ENCODE assay signal across 17 cellular contexts in genomic region chr2:215684448-215685217, GRCh38.
DNase-seq lines count a peak whose midpoint lies in the region; ATAC-seq and TF ChIP-seq lines count a peak whose summit lies in the region.
"Had no signal": no experiment of that assay in that cellular context is flagged by ENCODE, and none has a peak within 500 bp of the region (broad histone marks: within the 10 kb centered on the region; RNA-seq: fewer than 3 reads in every experiment).

No MANE protein-coding gene starts in this region.

- peak overlapping the region in 10 of 11 experiments; percentile 21 to 98 (median 92); a peak in 17 of 22 replicates for H3K27ac ChIP-seq in BLaER1 treated with 17β-estradiol and CSF1 and Interleukin-3, amounts not matched to agents 10 nM and 100 nM
- H3K27ac ChIP-seq in PC-3 (ENCODE audit: low read length) = peak overlapping the region; percentile 34

- H3K4me3 Mint-ChIP-seq in activated CD4-positive, alpha-beta memory T cell treated with anti-CD3 and anti-CD28 coated beads, Interleukin-2, amount 10 ng/mL, durations not matched to agents 7 days and 5 days = no peak overlapping the region
- H3K4me3 Mint-ChIP-seq: activated T-cell treated with anti-CD3 and anti-CD28 coated beads, Interleukin-2, amount 50 U/mL, for 72 hours; memory B cell; stimulated activated naive B cell treated with anti-CD40 and anti-IgM and Interleukin-4, amounts not matched to agents 10 μg/mL and 1 μg/mL and 100 μg/mL, for 72 hours; T-helper 2 cell treated with Interferon-gamma antibody and Interleukin-4, amounts not matched to agents 5 μg/mL and 100 μg/mL, for 36 hours had no signal

- no peak overlapping the region for H3K4me3 ChIP-seq in BLaER1 treated with 17β-estradiol and CSF1 and Interleukin-3, amounts not matched to agents 10 nM and 100 nM
- no peak overlapping the region for H3K4me3 ChIP-seq in PC-3 (ENCODE audit: low read length)
- H3K4me3 ChIP-seq in mucosa of descending colon = no peak overlapping the region

- H3F3A ChIP-seq in PC-3 (ENCODE audit: low read length, unreplicated experiment) = no peaks in the 10 kb centered on the region

- POLR2A ChIA-PET in PC-3 (lab: Charles Lee; ENCODE audit: unreplicated experiment) = no interaction called here
- POLR2A ChIA-PET in activated CD4-positive, alpha-beta memory T cell treated with anti-CD3 and anti-CD28 coated beads, Interleukin-2, amount 10 ng/mL, durations not matched to agents 7 days and 5 days (lab: Charles Lee) = no interaction called here

- H3K4me1 Mint-ChIP-seq in activated CD4-positive, alpha-beta memory T cell treated with anti-CD3 and anti-CD28 coated beads, Interleukin-2, amount 10 ng/mL, durations not matched to agents 7 days and 5 days = peaks cover 16% of the 10 kb centered on the region
- H3K4me1 Mint-ChIP-seq: memory B cell had no signal

- H3K27ac Mint-ChIP-seq in activated CD4-positive, alpha-beta memory T cell treated with anti-CD3 and anti-CD28 coated beads, Interleukin-2, amount 10 ng/mL, durations not matched to agents 7 days and 5 days = no peak overlapping the region
- H3K27ac Mint-ChIP-seq: memory B cell; stimulated activated naive B cell treated with anti-CD40 and anti-IgM and Interleukin-4, amounts not matched to agents 10 μg/mL and 1 μg/mL and 100 μg/mL, for 72 hours; T-helper 2 cell treated with Interferon-gamma antibody and Interleukin-4, amounts not matched to agents 5 μg/mL and 100 μg/mL, for 36 hours had no signal

- intact Hi-C loops in PC-3 (cut with micrococcal nuclease) (no loop called here), mucosa of descending colon (cut with DNase I, micrococcal nuclease) (no loop called here)

- H3K36me3 Mint-ChIP-seq in activated CD4-positive, alpha-beta memory T cell treated with anti-CD3 and anti-CD28 coated beads, Interleukin-2, amount 10 ng/mL, durations not matched to agents 7 days and 5 days (ENCODE audit: low read depth) = no peaks in the 10 kb centered on the region
- H3K36me3 Mint-ChIP-seq: memory B cell; stimulated activated naive B cell treated with anti-CD40 and anti-IgM and Interleukin-4, amounts not matched to agents 10 μg/mL and 1 μg/mL and 100 μg/mL, for 72 hours had no signal

- H2AFZ ChIP-seq in PC-3 (ENCODE audit: low read length) = no peak overlapping the region

- peaks cover 0 to 5% (median 0%) of the 10 kb centered on the region in 11 experiments; a peak in 3 of 22 replicates for H3K9me3 ChIP-seq in BLaER1 treated with 17β-estradiol and CSF1 and Interleukin-3, amounts not matched to agents 10 nM and 100 nM (replicated peaks in 1 of 11)
- H3K9me3 ChIP-seq in PC-3 (ENCODE audit: low read length) (no peaks in the 10 kb centered on the region), mucosa of descending colon (no peaks in the 10 kb centered on the region)

- DNase-seq in PC-3 (peak; percentile 62), fibroblast of gingiva (ENCODE audit: low read depth) (peak; percentile 59), non-pigmented ciliary epithelial cell (ENCODE audit: low read depth) (peak; percentile 57), nucleus accumbens (lab: John Stamatoyannopoulos, UW) (no peak), mucosa of descending colon (no peak)
- DNase-seq in activated CD4-positive, alpha-beta memory T cell treated with anti-CD3 and anti-CD28 coated beads, Interleukin-2, amount 10 ng/mL, durations not matched to agents 7 days and 5 days = no peak
- DNase-seq: activated CD4-positive, alpha-beta T cell treated with anti-CD3 and anti-CD28 coated beads, Interleukin-2, amount 50 U/mL, for 1 hour; activated T-cell treated with anti-CD3 and anti-CD28 coated beads, Interleukin-2, amount 50 U/mL, for 72 hours; GDM1; NCI-H1092 treated with DMSO at 0.1 percent for 48 hours; NCI-H524 treated with DMSO at 0.1 percent for 48 hours; stimulated activated CD4-positive, alpha-beta T cell treated with anti-CD3 and anti-CD28 coated beads, Interleukin-4, amount 100 ng/mL, for 24 hours; stimulated activated naive B cell treated with anti-CD40 and anti-IgM and Interleukin-4, amounts not matched to agents 10 μg/mL and 1 μg/mL and 100 μg/mL, for 72 hours had no signal

- no peaks in the 10 kb centered on the region for H3K9me2 ChIP-seq in PC-3 (replicated peaks; ENCODE audit: low read length)

- H3K4me2 ChIP-seq in BLaER1 treated with 17β-estradiol and CSF1 and Interleukin-3, amounts not matched to agents 10 nM and 100 nM = peak overlapping the region in 7 of 11 experiments; percentile 7 to 82 (median 79); a peak in 12 of 22 replicates
- no peak overlapping the region for H3K4me2 ChIP-seq in PC-3 (ENCODE audit: low read length)

- no peaks in the 10 kb centered on the region for H3K79me2 ChIP-seq in PC-3 (ENCODE audit: low read length)

- peaks cover 24 to 83% (median 46%) of the 10 kb centered on the region in 10 experiments for H3K4me1 ChIP-seq in BLaER1 treated with 17β-estradiol and CSF1 and Interleukin-3, amounts not matched to agents 10 nM and 100 nM
- H3K4me1 ChIP-seq in PC-3 (ENCODE audit: insufficient read depth, low read length) (peaks cover 29% of the 10 kb centered on the region), mucosa of descending colon (ENCODE audit: low read depth) (no peaks in the 10 kb centered on the region)

- H4K20me1 ChIP-seq in BLaER1 treated with 17β-estradiol and CSF1 and Interleukin-3, amounts not matched to agents 10 nM and 100 nM = no peaks in the 10 kb centered on the region
- no peaks in the 10 kb centered on the region for H4K20me1 ChIP-seq in PC-3 (ENCODE audit: low read length)

- no peaks in the 10 kb centered on the region for H3K27me3 ChIP-seq in BLaER1 treated with 17β-estradiol and CSF1 and Interleukin-3, amounts not matched to agents 10 nM and 100 nM
- no peaks in the 10 kb centered on the region for H3K27me3 ChIP-seq in PC-3 (ENCODE audit: low read length)

- H3K9ac ChIP-seq in BLaER1 treated with 17β-estradiol and CSF1 and Interleukin-3, amounts not matched to agents 10 nM and 100 nM = peak overlapping the region in 2 of 11 experiments; percentile 20 to 43; a peak in 2 of 22 replicates
- H3K9ac ChIP-seq in PC-3 (ENCODE audit: low read length) = no peak overlapping the region

- CTCF ChIA-PET in PC-3 (lab: Charles Lee) = no interaction called here
- CTCF ChIA-PET in activated CD4-positive, alpha-beta memory T cell treated with anti-CD3 and anti-CD28 coated beads, Interleukin-2, amount 10 ng/mL, durations not matched to agents 7 days and 5 days (lab: Charles Lee) = no interaction called here

- H3K36me3 ChIP-seq in BLaER1 treated with 17β-estradiol and CSF1 and Interleukin-3, amounts not matched to agents 10 nM and 100 nM = no peaks in the 10 kb centered on the region
- H3K36me3 ChIP-seq in PC-3 (ENCODE audit: low read depth, low read length) = no peaks in the 10 kb centered on the region
- no peaks in the 10 kb centered on the region for H3K36me3 ChIP-seq in mucosa of descending colon (ENCODE audit: low read depth)

- TF ChIP-seq CTCF in PC-3 (conservative IDR thresholded peaks at IDR 0.05; ENCODE audit: low read depth, low read length) (no peak), mucosa of descending colon (IDR thresholded peaks at IDR 0.05) (no peak)

- BruUV-seq in PC-3 (replicated peaks; lab: Mats Ljungman, UMichigan) = no TSS peak

- peak; percentile 46 for ATAC-seq in PC-3
- ATAC-seq in mucosa of descending colon = no peak
- ATAC-seq in GM21786 (IDR thresholded peaks at IDR 0.05; ENCODE audit: unreplicated experiment) = no peak
- ATAC-seq: activated T-cell treated with anti-CD3 and anti-CD28 coated beads, Interleukin-2, amount 50 U/mL, for 72 hours; stimulated activated naive B cell treated with anti-CD40 and anti-IgM and Interleukin-4, amounts not matched to agents 10 μg/mL and 1 μg/mL and 100 μg/mL, for 72 hours had no signal

- H3K9me3 Mint-ChIP-seq in activated CD4-positive, alpha-beta memory T cell treated with anti-CD3 and anti-CD28 coated beads, Interleukin-2, amount 10 ng/mL, durations not matched to agents 7 days and 5 days = peaks cover 10% of the 10 kb centered on the region
- H3K9me3 Mint-ChIP-seq: memory B cell; stimulated activated naive B cell treated with anti-CD40 and anti-IgM and Interleukin-4, amounts not matched to agents 10 μg/mL and 1 μg/mL and 100 μg/mL, for 72 hours had no signal

- H3K27me3 Mint-ChIP-seq in activated CD4-positive, alpha-beta memory T cell treated with anti-CD3 and anti-CD28 coated beads, Interleukin-2, amount 10 ng/mL, durations not matched to agents 7 days and 5 days = no peaks in the 10 kb centered on the region

Comparison
In these comparisons a context has a peak if more than half of its experiments do, and no peak if none do; other contexts are left out.
1. DNase-seq: peak in PC-3 (single experiment), fibroblast of gingiva (single experiment) and non-pigmented ciliary epithelial cell (single experiment); none in nucleus accumbens (0 of 56), mucosa of descending colon (0 of 3) and activated CD4-positive, alpha-beta memory T cell treated with anti-CD3 and anti-CD28 coated beads, Interleukin-2, amount 10 ng/mL, durations not matched to agents 7 days and 5 days (single experiment).